In the genomic region with DNA sequence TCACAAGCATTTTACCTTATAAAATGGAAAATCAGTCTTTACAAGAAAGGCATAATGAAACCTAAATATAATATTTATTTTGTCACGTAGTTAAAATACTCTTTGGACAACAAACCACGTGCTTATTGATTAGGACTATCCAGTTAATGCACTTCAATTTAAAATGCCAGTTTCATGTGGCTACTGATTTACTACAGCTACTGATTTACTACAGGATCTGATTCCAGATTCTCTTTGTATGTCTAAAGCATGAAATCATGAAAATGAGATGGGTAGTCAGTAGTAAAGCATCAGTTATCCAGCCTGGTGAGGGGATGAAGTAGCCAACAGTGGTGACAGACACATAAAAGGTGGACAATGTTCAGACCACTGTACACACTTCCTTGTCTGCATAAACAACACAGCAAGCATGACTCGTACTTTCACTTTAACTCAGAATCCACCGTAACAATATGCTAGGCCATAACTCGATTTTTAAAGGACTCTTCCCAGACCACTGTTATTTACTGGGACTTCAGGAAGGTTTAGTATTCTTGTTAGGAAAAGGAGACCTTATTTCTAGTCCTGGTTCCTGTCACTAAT, we compare ENCODE assay signal across 8 cellular contexts. TPM values are rescaled to one million over a fixed set of nuclear protein-coding genes. Genes with fewer than 3 reads are reported as not detected.
DNase-seq lines count a peak whose midpoint lies in the region; ATAC-seq and TF ChIP-seq lines count a peak whose summit lies in the region.

No MANE protein-coding gene starts in this region.

- H3K9me3 ChIP-seq in CD4-positive, alpha-beta T cell (ENCODE audit: control insufficient read depth, low read length), result no peaks in the 10 kb centered on the region
- H3K9me3 ChIP-seq in PC-9 (ENCODE audit: insufficient read depth, low read depth), result no peaks in the 10 kb centered on the region

- H3K36me3 Mint-ChIP-seq in CD4-positive, alpha-beta T cell (ENCODE audit: low read depth), result peaks cover 74% of the 10 kb centered on the region
- H3K36me3 Mint-ChIP-seq in naive thymus-derived CD8-positive, alpha-beta T cell, result peaks cover 3 to 58% (median 30%) of the 10 kb centered on the region in 3 donors

- peaks cover 56% of the 10 kb centered on the region for H3K4me1 Mint-ChIP-seq in CD4-positive, alpha-beta T cell (ENCODE audit: low read depth)
- peaks cover 10 to 47% (median 33%) of the 10 kb centered on the region in 4 donors for H3K4me1 Mint-ChIP-seq in naive thymus-derived CD8-positive, alpha-beta T cell

- no peak for TF ChIP-seq CTCF in CD4-positive, alpha-beta T cell (IDR thresholded peaks at IDR 0.05)
- TF ChIP-seq CTCF in PC-9 (conservative IDR thresholded peaks at IDR 0.05) (no peak), foreskin keratinocyte (conservative IDR thresholded peaks at IDR 0.05) (no peak)

- H3K9me2 ChIP-seq in PC-9 (ENCODE audit: insufficient read depth), result no peaks in the 10 kb centered on the region

- peak; percentile 37 for ATAC-seq in CD4-positive, alpha-beta T cell (ENCODE audit: poor library complexity)
- ATAC-seq in GM21423 (IDR thresholded peaks at IDR 0.05; ENCODE audit: unreplicated experiment) (peak; percentile 73), foreskin keratinocyte (peak; percentile 26), esophagus mucosa (no peak)
- ATAC-seq in naive thymus-derived CD8-positive, alpha-beta T cell, result no peak

- H3K9me3 Mint-ChIP-seq in CD4-positive, alpha-beta T cell, result no peaks in the 10 kb centered on the region
- no peaks in the 10 kb centered on the region for H3K9me3 Mint-ChIP-seq in naive thymus-derived CD8-positive, alpha-beta T cell

- POLR2A ChIA-PET in CD4-positive, alpha-beta T cell (lab: Charles Lee), result interaction anchor here (1.3 kb wide), 1 partner anchor 26 kb away, joined by 3 read pairs; no protein-coding TSS in a partner anchor
- POLR2A ChIA-PET in PC-9 (lab: Charles Lee; ENCODE audit: unreplicated experiment), result no interaction called here
- POLR2A ChIA-PET in naive thymus-derived CD8-positive, alpha-beta T cell (lab: Charles Lee), result no interaction called here

- H3K27ac Mint-ChIP-seq in CD4-positive, alpha-beta T cell, result peak overlapping the region; percentile 68
- peak overlapping the region in 5 of 10 donors; percentile 10 to 83 (median 68) for H3K27ac Mint-ChIP-seq in naive thymus-derived CD8-positive, alpha-beta T cell

- peak overlapping the region; percentile 30 for H3K4me3 Mint-ChIP-seq in CD4-positive, alpha-beta T cell
- peak overlapping the region in 3 of 10 donors; percentile 8 to 66 (median 33) for H3K4me3 Mint-ChIP-seq in naive thymus-derived CD8-positive, alpha-beta T cell

- peak overlapping the region; percentile 77 for H2AFZ ChIP-seq in PC-9

- CTCF ChIA-PET in CD4-positive, alpha-beta T cell (lab: Charles Lee), result no interaction called here
- CTCF ChIA-PET in PC-9 (lab: Charles Lee), result no interaction called here

- H3K27me3 Mint-ChIP-seq in CD4-positive, alpha-beta T cell, result no peaks in the 10 kb centered on the region
- H3K27me3 Mint-ChIP-seq in naive thymus-derived CD8-positive, alpha-beta T cell, result no peaks in the 10 kb centered on the region

- peak overlapping the region; percentile 60 for H3K4me2 ChIP-seq in PC-9

- H3K4me1 ChIP-seq in PC-9 (replicated peaks; ENCODE audit: insufficient read depth) (peaks cover 15% of the 10 kb centered on the region), foreskin keratinocyte (no peaks in the 10 kb centered on the region)

- no peaks in the 10 kb centered on the region for H3K27me3 ChIP-seq in CD4-positive, alpha-beta T cell (ENCODE audit: control insufficient read depth, insufficient read depth, low read length)
- H3K27me3 ChIP-seq in PC-9 (ENCODE audit: insufficient read depth, low read depth), result no peaks in the 10 kb centered on the region
- H3K27me3 ChIP-seq in foreskin keratinocyte, result no peaks in the 10 kb centered on the region

- no peaks in the 10 kb centered on the region for H3K79me2 ChIP-seq in PC-9 (ENCODE audit: low read depth)

- intact Hi-C loops in CD4-positive, alpha-beta T cell (cut with DNase I, micrococcal nuclease), result no loop called here
- intact Hi-C loops in PC-9 (cut with micrococcal nuclease; ENCODE audit: unreplicated experiment), result no loop called here

- H3F3A ChIP-seq in PC-9 (ENCODE audit: insufficient read depth, low read depth), result no peaks in the 10 kb centered on the region

- DNase-seq in CD4-positive, alpha-beta T cell, result no peak
- DNase-seq in PC-9 (peak in 1 of 2 experiments; percentile 49), foreskin keratinocyte (peak in 1 of 2 donors; percentile 12), CD1c-positive myeloid dendritic cell (ENCODE audit: extremely low spot score) (no peak), C1 segment of cervical spinal cord (lab: John Stamatoyannopoulos, UW) (no peak)
- no peak for DNase-seq in naive thymus-derived CD8-positive, alpha-beta T cell

- H4K20me1 ChIP-seq in PC-9 (ENCODE audit: insufficient read depth), result no peaks in the 10 kb centered on the region

- peak overlapping the region; percentile 15; the same call in 1 of the 2 replicates for H3K4me3 ChIP-seq in PC-9

- no peak overlapping the region for H3K27ac ChIP-seq in CD4-positive, alpha-beta T cell (ENCODE audit: low read depth, low read length)
- peak overlapping the region; percentile 56 for H3K27ac ChIP-seq in PC-9
- no peak overlapping the region for H3K27ac ChIP-seq in foreskin keratinocyte

- no TSS peak for BruUV-seq in PC-9 (replicated peaks; lab: Mats Ljungman, UMichigan)

- H3K36me3 ChIP-seq in PC-9 (ENCODE audit: low read depth), result 0 out of 2 replicates have a peak, but pooled peaks cover 9% of the 10 kb centered on the region

RNA-seq across cellular contexts. Expression of a gene that starts 24.9 kb away (rescaled TPM):
- total RNA-seq in CD4-positive, alpha-beta T cell, result 1 to 10 TPM; 5.7 to 6.2 TPM
- total RNA-seq in PC-9 (2021) (33.7 and 37.7 TPM in 2 replicates), foreskin keratinocyte (12.0 and 15.4 TPM in 2 replicates), esophagus mucosa (27.6 TPM)
- 9.5 and 15.3 TPM in 2 replicates for polyA plus RNA-seq in foreskin keratinocyte
- 10 to 100 TPM; 27.2 to 27.5 TPM for total RNA-seq in naive thymus-derived CD8-positive, alpha-beta T cell
- polyA plus RNA-seq in naive thymus-derived CD8-positive, alpha-beta T cell, result 100 to 1,000 TPM in 1 of 3 donors, 10 to 100 TPM in 2; 59.7 to 106 (median 74.3) TPM

Comparison
In these comparisons a context has a peak if more than half of its experiments do, and no peak if none do; other contexts are left out.
1. ATAC-seq: peak in CD4-positive, alpha-beta T cell (single experiment), GM21423 (single experiment) and foreskin keratinocyte (single experiment); none in naive thymus-derived CD8-positive, alpha-beta T cell (0 of 2) and esophagus mucosa (single experiment).